Comparison of ENCODE assay signal across 24 cellular contexts in genomic region chr7:136692221-136692620, GRCh38.
"Had no signal": no experiment of that assay in that cellular context is flagged by ENCODE, and none has a peak within 500 bp of the region (broad histone marks: within the 10 kb centered on the region; RNA-seq: fewer than 3 reads in every experiment).

No MANE protein-coding gene starts in this region.

- H3K27ac ChIP-seq: HL-60, KMS-11, RWPE1 had no signal

- ATAC-seq: K562, Panc1, PC-3, T-cell had no signal

- DNase-seq: Kasumi-1; MM.1S; NCI-H1092 treated with DMSO at 0.1 percent for 48 hours; NCI-H1436; NCI-H187; NCI-H2029; NCI-H2081 treated with DMSO at 0.1 percent for 48 hours; NCI-H2171; NCI-H226; NCI-H446; NCI-H510A; NCI-H524 treated with DMSO at 0.1 percent for 48 hours; NCI-H69; NCI-H82; NK-92 treated with Interleukin-12 subunit alpha and Interleukin-12 subunit beta, amount 100 ng/mL, for 24 hours; PC-3; SHP77; SW 1271; T-cell had no signal

- H3K4me3 ChIP-seq: K562 had no signal
